In genomic region chr3:32972482-32973146, GRCh38 we compare ENCODE assay signal across 1 cellular context.
A peak's percentile ranks its signal among the peaks of the same experiment; 100 is the strongest.
TF ChIP-seq lines count a peak whose summit lies in the region.

No MANE protein-coding gene starts in this region.

TF ChIP-seq in K562, 482 proteins besides CTCF, POLR2A, EP300 and RAD21 (continued from another document):
- no peak for TF ChIP-seq ZNF232 (CRISPR knock-in tag; IDR thresholded peaks at IDR 0.05)
- peak; percentile 75 for TF ChIP-seq CTBP1 (IDR thresholded peaks at IDR 0.05; ENCODE audit: borderline replicate concordance)
- peak; percentile 28; the same call in 1 of the 2 replicates for TF ChIP-seq MYNN (IDR thresholded peaks at IDR 0.05)
- no peak for TF ChIP-seq MYNN (CRISPR knock-in tag; IDR thresholded peaks at IDR 0.05)
- TF ChIP-seq ZNF280A (IDR thresholded peaks at IDR 0.05; ENCODE audit: low read depth, partially characterized antibody) = no peak
- TF ChIP-seq TRIM28 (IDR thresholded peaks at IDR 0.05) = peak; percentile 74; the same call in 1 of the 2 replicates
- TF ChIP-seq MTA1 (IDR thresholded peaks at IDR 0.05; ENCODE audit: borderline replicate concordance) = peak; percentile 70; the same call in 1 of the 2 replicates
- TF ChIP-seq ZNF445 (CRISPR knock-in tag; IDR thresholded peaks at IDR 0.05; ENCODE audit: low read depth) = no peak
- TF ChIP-seq NFIX (CRISPR knock-in tag; IDR thresholded peaks at IDR 0.05; ENCODE audit: low read depth) = no peak
- peak; percentile 34; the same call in 1 of the 2 replicates for TF ChIP-seq TFAP4 (CRISPR knock-in tag; IDR thresholded peaks at IDR 0.05; ENCODE audit: borderline replicate concordance)
- peak; percentile 97 for TF ChIP-seq DPF2 (IDR thresholded peaks at IDR 0.05)
- TF ChIP-seq ZBTB2 (IDR thresholded peaks at IDR 0.05) = peak; percentile 64; the same call in 1 of the 2 replicates
- TF ChIP-seq ZBTB7A (IDR thresholded peaks at IDR 0.05; ENCODE audit: borderline replicate concordance, control insufficient read depth, low read depth, low read length) = peak; percentile 96
- TF ChIP-seq HEY1 (CRISPR knock-in tag; IDR thresholded peaks at IDR 0.05; ENCODE audit: borderline replicate concordance) = no peak
- no peak for TF ChIP-seq KLF10 (CRISPR knock-in tag; IDR thresholded peaks at IDR 0.05)
- TF ChIP-seq E2F1 (CRISPR knock-in tag; IDR thresholded peaks at IDR 0.05) = no peak
- peak; percentile 94 for TF ChIP-seq HMBOX1 (IDR thresholded peaks at IDR 0.05)
- TF ChIP-seq TEAD1 (CRISPR knock-in tag; IDR thresholded peaks at IDR 0.05) = 0 out of 4 replicates have a peak, but pooled peaks of 1 of the 2 experiments have one; percentile 10
- peak; percentile 28; the same call in 1 of the 2 replicates for TF ChIP-seq PKNOX1 (IDR thresholded peaks at IDR 0.05)
- TF ChIP-seq GATAD2B (IDR thresholded peaks at IDR 0.05; ENCODE audit: borderline replicate concordance) = peak; percentile 67; the same call in 1 of the 2 replicates
- TF ChIP-seq ARNT (IDR thresholded peaks at IDR 0.05) = peak; percentile 78 to 88; a peak in 2 of 4 replicates
- peak; percentile 93 for TF ChIP-seq TEAD4 (IDR thresholded peaks at IDR 0.05; ENCODE audit: low read length)
- TF ChIP-seq TEAD4 (CRISPR knock-in tag; IDR thresholded peaks at IDR 0.05; ENCODE audit: borderline replicate concordance) = no peak
- TF ChIP-seq NCOA6 (IDR thresholded peaks at IDR 0.05) = 0 out of 2 replicates have a peak, but pooled peaks have one; percentile 9
- TF ChIP-seq MTF1 (CRISPR knock-in tag; IDR thresholded peaks at IDR 0.05; ENCODE audit: borderline replicate concordance) = no peak
- TF ChIP-seq ZNF584 (CRISPR knock-in tag; IDR thresholded peaks at IDR 0.05; ENCODE audit: low read depth) = 0 out of 2 replicates have a peak, but pooled peaks have one; percentile 28
- TF ChIP-seq FOXK2 (conservative IDR thresholded peaks at IDR 0.05 in 1 of 2, IDR thresholded peaks at IDR 0.05 in 1 of 2; ENCODE audit: low read depth in 2 of 2) = peak; percentile 86 to 88
- no peak for TF ChIP-seq RBM17 (IDR thresholded peaks at IDR 0.05; ENCODE audit: borderline replicate concordance, low read depth, low read length)
- TF ChIP-seq POLR2AphosphoS2 (IDR thresholded peaks at IDR 0.05; ENCODE audit: low read length) = no peak
- TF ChIP-seq MYBL2 (IDR thresholded peaks at IDR 0.05; ENCODE audit: low read depth) = peak; percentile 43; the same call in 1 of the 2 replicates
- TF ChIP-seq MYBL2 (CRISPR knock-in tag; IDR thresholded peaks at IDR 0.05; ENCODE audit: borderline replicate concordance) = no peak
- no peak for TF ChIP-seq ZNF740 (CRISPR knock-in tag; IDR thresholded peaks at IDR 0.05)
- TF ChIP-seq ZNF740 (tag; IDR thresholded peaks at IDR 0.05) = 0 out of 4 replicates have a peak, but pooled peaks of 1 of the 2 experiments have one; percentile 45
- peak; percentile 96 for TF ChIP-seq MTA2 (IDR thresholded peaks at IDR 0.05; ENCODE audit: low read depth)
- TF ChIP-seq ZNF395 (CRISPR knock-in tag; IDR thresholded peaks at IDR 0.05) = peak; percentile 72
- TF ChIP-seq PHB2 (IDR thresholded peaks at IDR 0.05; ENCODE audit: low read depth) = 0 out of 2 replicates have a peak, but pooled peaks have one; percentile 63
- TF ChIP-seq REST (CRISPR knock-in tag; IDR thresholded peaks at IDR 0.05; ENCODE audit: low read depth) = no peak
- TF ChIP-seq ELF1 (tag; IDR thresholded peaks at IDR 0.05) = 0 out of 2 replicates have a peak, but pooled peaks have one; percentile 25
